In the genomic region with DNA sequence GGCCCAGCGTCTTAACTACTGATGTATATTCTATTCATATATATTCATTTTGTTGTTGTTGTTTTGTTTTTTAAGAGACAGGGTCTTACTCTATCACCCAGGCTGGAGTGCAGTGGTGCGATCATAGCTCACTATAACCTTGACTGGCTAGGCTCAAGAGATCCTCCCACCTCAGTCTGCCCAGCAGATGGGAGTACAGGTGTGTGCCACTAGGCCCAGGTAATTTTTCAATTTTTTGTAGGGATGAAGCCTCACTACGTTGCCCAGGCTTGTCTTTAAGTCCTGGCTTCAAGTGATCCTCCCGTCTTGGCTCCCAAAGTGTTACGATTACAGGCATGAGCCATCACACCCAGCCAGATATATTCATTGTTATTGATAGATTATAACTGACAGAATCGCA, we compare ENCODE assay signal across 17 cellular contexts. TPM values are rescaled to one million over a fixed set of nuclear protein-coding genes. Genes with fewer than 3 reads are reported as not detected.
DNase-seq lines count a peak whose midpoint lies in the region; ATAC-seq, FAIRE-seq and TF ChIP-seq lines count a peak whose summit lies in the region.
"Had no signal": no experiment of that assay in that cellular context is flagged by ENCODE, and none has a peak within 500 bp of the region (broad histone marks: within the 10 kb centered on the region; RNA-seq: fewer than 3 reads in every experiment).

No MANE protein-coding gene starts in this region.

- H3K79me2 ChIP-seq in keratinocyte (ENCODE audit: control insufficient read depth, insufficient read depth, low read length) = no peaks in the 10 kb centered on the region

- no peaks in the 10 kb centered on the region for H3K4me1 Mint-ChIP-seq in CD8-positive, alpha-beta memory T cell
- H3K4me1 Mint-ChIP-seq: CD4-positive, alpha-beta memory T cell had no signal

- POLR2A ChIA-PET in CD8-positive, alpha-beta memory T cell (lab: Charles Lee) = no interaction called here

- peaks cover 0 to 15% (median 0%) of the 10 kb centered on the region in 3 donors for H3K4me1 ChIP-seq in esophagus squamous epithelium
- peaks cover 9% of the 10 kb centered on the region for H3K4me1 ChIP-seq in keratinocyte (ENCODE audit: control insufficient read depth, extremely low read depth, insufficient read depth, low read length)
- no peaks in the 10 kb centered on the region for H3K4me1 ChIP-seq in CD8-positive, alpha-beta memory T cell (ENCODE audit: insufficient read depth, low read length)

- ATAC-seq in esophagus mucosa (peak; percentile 76), Right ventricle myocardium inferior (no peak), HG03354 (IDR thresholded peaks at IDR 0.05; ENCODE audit: poor library complexity, severe bottlenecking, unreplicated experiment) (no peak)

- TF ChIP-seq CTCF in esophagus squamous epithelium (IDR thresholded peaks at IDR 0.05) = peak in 4 of 6 experiments; percentile 8 to 36 (median 26)
- TF ChIP-seq CTCF in keratinocyte (optimal IDR thresholded peaks at IDR 0.05 in 1 of 3, IDR thresholded peaks at IDR 0.05 in 1 of 3, conservative IDR thresholded peaks at IDR 0.05 in 1 of 3; ENCODE audit: extremely low read depth in 1 of 3, insufficient read depth in 2 of 3, low read length in 3 of 3) = peak in 2 of 3 experiments; percentile 27 to 60

- H4K20me1 ChIP-seq in keratinocyte (ENCODE audit: control insufficient read depth, extremely low read depth, insufficient read depth, low read length) = no peaks in the 10 kb centered on the region

- no peak overlapping the region for H3K4me3 ChIP-seq in esophagus squamous epithelium
- no peak overlapping the region for H3K4me3 ChIP-seq in keratinocyte (ENCODE audit: control insufficient read depth in 2 of 3, extremely low read depth in 1 of 3, insufficient read depth in 2 of 3, low read depth in 1 of 3, low read length in 3 of 3)
- no peak overlapping the region for H3K4me3 ChIP-seq in CD8-positive, alpha-beta memory T cell (ENCODE audit: low read length)
- H3K4me3 ChIP-seq: HAP-1 had no signal

- H3K4me3 Mint-ChIP-seq in CD8-positive, alpha-beta memory T cell = no peak overlapping the region
- H3K4me3 Mint-ChIP-seq: CD4-positive, alpha-beta memory T cell; HFFc6 had no signal

- 56 to 57% methylated on average over 5 to 6 of the region's 6 CpGs for WGBS in esophagus squamous epithelium, 2 donors

- H3K27ac ChIP-seq in esophagus squamous epithelium (peak overlapping the region in 1 of 4 donors; percentile 17), keratinocyte (ENCODE audit: control insufficient read depth, insufficient read depth, low read length) (no peak overlapping the region)
- no peak overlapping the region for H3K27ac ChIP-seq in CD8-positive, alpha-beta memory T cell (ENCODE audit: low read depth, low read length)

- DNase-seq in esophagus squamous epithelium (lab: John Stamatoyannopoulos, UW) (no peak), keratinocyte (ENCODE audit: low read depth, low spot score) (no peak), Right ventricle myocardium inferior (ENCODE audit: missing footprints) (no peak)
- no peak for DNase-seq in CD8-positive, alpha-beta memory T cell
- DNase-seq: C1 segment of cervical spinal cord; Caco-2; CD4-positive, alpha-beta memory T cell; DMS153; DND-41; GOT3; HFFc6 had no signal

- intact Hi-C loops in esophagus squamous epithelium (cut with DNase I) (no loop called here), Right ventricle myocardium inferior (cut with DNase I) (no loop called here)

- no peaks in the 10 kb centered on the region for H3K9me3 ChIP-seq in esophagus squamous epithelium
- H3K9me3 ChIP-seq in keratinocyte (ENCODE audit: control insufficient read depth, low read depth, low read length) = no peaks in the 10 kb centered on the region
- no peaks in the 10 kb centered on the region for H3K9me3 ChIP-seq in CD8-positive, alpha-beta memory T cell (ENCODE audit: low read length)
- H3K9me3 ChIP-seq: Caco-2, HAP-1 had no signal

- peak overlapping the region; percentile 32 for H2AFZ ChIP-seq in keratinocyte (ENCODE audit: control insufficient read depth, low read length)

- H3K9ac ChIP-seq in keratinocyte (ENCODE audit: control insufficient read depth, extremely low read depth, insufficient read depth, low read length) = no peak overlapping the region

- no peaks in the 10 kb centered on the region for H3K9me3 Mint-ChIP-seq in CD8-positive, alpha-beta memory T cell
- H3K9me3 Mint-ChIP-seq: CD4-positive, alpha-beta memory T cell; HFFc6 had no signal

- dilution Hi-C loops in keratinocyte (cut with MboI; ENCODE audit: extremely low pct_ligation_motif_present, low sequenced_read_pairs) = no loop called here

- no peak for TF ChIP-seq POLR2A in esophagus squamous epithelium (IDR thresholded peaks at IDR 0.05)

- peaks cover 0 to 3% of the 10 kb centered on the region in 2 donors for H3K27me3 Mint-ChIP-seq in CD8-positive, alpha-beta memory T cell
- H3K27me3 Mint-ChIP-seq: CD4-positive, alpha-beta memory T cell had no signal

- H3K4me2 ChIP-seq in keratinocyte (ENCODE audit: control insufficient read depth, extremely low read depth, insufficient read depth, low read depth, low read length) = peak overlapping the region; percentile 1

- peaks cover 2% of the 10 kb centered on the region for H3K9me1 ChIP-seq in keratinocyte (ENCODE audit: control insufficient read depth, extremely low read depth, insufficient read depth, low read length)

- peaks cover 0 to 3% (median 0%) of the 10 kb centered on the region in 3 donors for H3K36me3 Mint-ChIP-seq in CD8-positive, alpha-beta memory T cell
- H3K36me3 Mint-ChIP-seq: CD4-positive, alpha-beta memory T cell had no signal

- FAIRE-seq in keratinocyte (lab: Jason Lieb, UNC) = peak; percentile 62
- FAIRE-seq: G401.6, GM12892, H54 had no signal

- H3K36me3 ChIP-seq in esophagus squamous epithelium = no peaks in the 10 kb centered on the region
- H3K36me3 ChIP-seq in keratinocyte (ENCODE audit: control insufficient read depth in 2 of 2, extremely low read depth in 1 of 2, insufficient read depth in 2 of 2, low read length in 2 of 2) = no peaks in the 10 kb centered on the region
- no peaks in the 10 kb centered on the region for H3K36me3 ChIP-seq in CD8-positive, alpha-beta memory T cell (ENCODE audit: insufficient read depth, low read length)
- H3K36me3 ChIP-seq: HAP-1 had no signal

- H3K27ac Mint-ChIP-seq in CD8-positive, alpha-beta memory T cell = no peak overlapping the region
- H3K27ac Mint-ChIP-seq: CD4-positive, alpha-beta memory T cell; HFFc6 had no signal

- CTCF ChIA-PET in CD8-positive, alpha-beta memory T cell (lab: Charles Lee) = no interaction called here

- no peaks in the 10 kb centered on the region for H3K27me3 ChIP-seq in esophagus squamous epithelium
- H3K27me3 ChIP-seq in keratinocyte (ENCODE audit: control insufficient read depth, extremely low read depth, insufficient read depth, low read length) = no peaks in the 10 kb centered on the region
- no peaks in the 10 kb centered on the region for H3K27me3 ChIP-seq in CD8-positive, alpha-beta memory T cell (ENCODE audit: insufficient read depth, low read length, poor library complexity, severe bottlenecking)

RNA-seq across cellular contexts. Expression of gene STN1, which starts 12.9 kb away (rescaled TPM):
- total RNA-seq in esophagus mucosa (31.3 TPM), esophagus squamous epithelium (10 to 100 TPM; 20.4 to 52.8 (median 32.5) TPM), Right ventricle myocardium inferior (30.1 TPM)
- polyA plus RNA-seq in keratinocyte = 29.0 to 32.5 TPM (median 30.5 TPM) in 3 replicates
- 16.5 TPM for polyA plus RNA-seq in keratinocyte (2011; ENCODE audit: low read depth)
- 38.0 and 49.4 TPM in 2 replicates for polyA plus RNA-seq in keratinocyte (2011; cell fraction: cytosol; rRNA removed)
- 20.2 and 22.2 TPM in 2 replicates for polyA plus RNA-seq in keratinocyte (2011; cell fraction: nucleus; rRNA removed)
- polyA plus RNA-seq in keratinocyte (2012; ENCODE audit: low replicate concordance) = 23.7 and 24.4 TPM in 2 replicates
- 18.4 to 22.3 TPM (median 21.6 TPM) in 3 replicates for polyA minus RNA-seq in keratinocyte
- polyA minus RNA-seq in keratinocyte (2011; cell fraction: cytosol; rRNA and poly(A)+ RNA removed) = 18.0 TPM
- 6.2 and 12.6 TPM in 2 replicates for polyA minus RNA-seq in keratinocyte (2011; cell fraction: nucleus; rRNA and poly(A)+ RNA removed)
- 10 to 100 TPM; 23.6 to 24.5 TPM for total RNA-seq in CD8-positive, alpha-beta memory T cell
- polyA plus RNA-seq in CD8-positive, alpha-beta memory T cell = 101 TPM

RNA-seq across cellular contexts. Expression of gene SLK, which starts 36.1 kb away (rescaled TPM):
- total RNA-seq in esophagus mucosa = 54.1 TPM
- total RNA-seq in esophagus squamous epithelium = 100 to 1,000 TPM in 1 of 4 donors, 10 to 100 TPM in 3; 68.1 to 120 (median 80.4) TPM
- polyA plus RNA-seq in keratinocyte = 21.3 to 36.7 TPM (median 21.7 TPM) in 3 replicates
- 178 TPM for polyA plus RNA-seq in keratinocyte (2011; ENCODE audit: low read depth)
- polyA plus RNA-seq in keratinocyte (2011; cell fraction: cytosol; rRNA removed) = 15.1 and 26.3 TPM in 2 replicates
- polyA plus RNA-seq in keratinocyte (2011; cell fraction: nucleus; rRNA removed) = 30.1 and 47.4 TPM in 2 replicates
- polyA plus RNA-seq in keratinocyte (2012; ENCODE audit: low replicate concordance) = 43.0 and 47.2 TPM in 2 replicates
- 7.7 to 42.1 TPM (median 14.2 TPM) in 3 replicates for polyA minus RNA-seq in keratinocyte
- 23.4 TPM for polyA minus RNA-seq in keratinocyte (2011; cell fraction: cytosol; rRNA and poly(A)+ RNA removed)
- polyA minus RNA-seq in keratinocyte (2011; cell fraction: nucleus; rRNA and poly(A)+ RNA removed) = 27.4 and 57.8 TPM in 2 replicates
- 28.9 TPM for total RNA-seq in Right ventricle myocardium inferior
- total RNA-seq in CD8-positive, alpha-beta memory T cell = 10 to 100 TPM; 23.7 to 24.8 TPM
- polyA plus RNA-seq in CD8-positive, alpha-beta memory T cell = 15.8 TPM
